22 cellular contexts compared by ENCODE assay signal in the genomic region with DNA sequence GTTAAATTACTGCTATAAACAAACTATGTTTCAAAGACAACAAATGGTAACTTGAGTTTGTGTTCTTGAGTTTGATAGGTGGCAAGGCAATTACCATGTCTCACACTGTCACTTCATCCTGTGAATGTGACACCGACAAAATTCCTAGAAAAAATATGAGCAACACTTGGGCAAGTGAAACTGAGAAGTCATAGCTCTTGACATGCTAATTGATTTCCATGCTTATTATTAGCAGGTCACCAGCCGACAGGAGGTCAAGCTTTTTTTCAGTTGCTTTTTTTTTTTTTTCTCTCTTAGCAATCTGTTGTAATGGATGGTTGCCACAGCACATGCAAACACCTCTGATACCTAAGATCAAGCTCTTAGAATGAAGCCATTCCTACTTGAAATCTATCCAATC.
A peak's percentile ranks its signal among the peaks of the same experiment; 100 is the strongest.
DNase-seq lines count a peak whose midpoint lies in the region; ATAC-seq and TF ChIP-seq lines count a peak whose summit lies in the region.
"Had no signal": no experiment of that assay in that cellular context is flagged by ENCODE, and none has a peak within 500 bp of the region (broad histone marks: within the 10 kb centered on the region; RNA-seq: fewer than 3 reads in every experiment).

No MANE protein-coding gene starts in this region.

- WGBS in ectodermal cell, 2 experiments, result 21 to 58% methylated on average over 2 of the region's 2 CpGs

- ATAC-seq in mucosa of descending colon, result no peak
- ATAC-seq: activated naive CD4-positive, alpha-beta T cell treated with anti-CD3 and anti-CD28 coated beads, Interleukin-2, amount 50 U/mL, for 72 hours; activated T-helper 17 cell treated with anti-CD3 and anti-CD28 coated beads, Interleukin-2, amount 50 U/mL, for 72 hours; gastrocnemius medialis; Panc1; stimulated activated memory B cell treated with anti-CD40 and anti-IgM and Interleukin-4, amounts not matched to agents 10 μg/mL and 1 μg/mL and 100 μg/mL, for 72 hours had no signal

- peak overlapping the region; percentile 27 for H3K27ac ChIP-seq in ectodermal cell (ENCODE audit: insufficient read depth, low read depth, low read length, poor library complexity, severe bottlenecking)
- H3K27ac ChIP-seq: BLaER1, gastrocnemius medialis, ovary, VCaP had no signal

- H3K4me1 ChIP-seq in ectodermal cell (ENCODE audit: control insufficient read depth, insufficient read depth, low read length) (no peaks in the 10 kb centered on the region), mucosa of descending colon (ENCODE audit: low read depth) (no peaks in the 10 kb centered on the region)
- H3K4me1 ChIP-seq: BLaER1, gastrocnemius medialis had no signal

- no peaks in the 10 kb centered on the region for H3K27me3 ChIP-seq in ectodermal cell (ENCODE audit: control insufficient read depth, insufficient read depth, low read length, poor library complexity, severe bottlenecking)
- H3K27me3 ChIP-seq: BLaER1, gastrocnemius medialis, ovary had no signal

- in situ Hi-C loops in Caki2 (cut with HindIII; ENCODE audit: low pct_unique_long_range_greater_than_20kb, low sequenced_read_pairs) (no loop called here), G401 (cut with HindIII; ENCODE audit: low sequenced_read_pairs) (no loop called here)

- H3K4me3 ChIP-seq in ectodermal cell (ENCODE audit: insufficient read depth, low read depth, low read length) (no peak overlapping the region), mucosa of descending colon (no peak overlapping the region)
- H3K4me3 ChIP-seq: BLaER1, gastrocnemius medialis, ovary had no signal

- TF ChIP-seq CTCF in mucosa of descending colon (IDR thresholded peaks at IDR 0.05), result no peak

- DNase-seq in Caki2 (ENCODE audit: low read depth) (peak; percentile 18), G401 (ENCODE audit: low spot score) (peak; percentile 89), NCI-H2107 treated with DMSO at 0.1 percent for 48 hours (lab: John Stamatoyannopoulos, UW; ENCODE audit: unreplicated experiment) (peak; percentile 47), mucosa of descending colon (no peak), NCI-H526 (lab: John Stamatoyannopoulos, UW) (no peak), SHP77 treated with DMSO at 0.1 percent for 48 hours (lab: John Stamatoyannopoulos, UW) (no peak)
- DNase-seq: activated CD4-positive, alpha-beta T cell treated with anti-CD3 and anti-CD28 coated beads for 4 hours; COR-L47; gastrocnemius medialis; mammary epithelial cell; MV-4-11; NCI-H1930; ovary; SHP77; trophoblast cell had no signal

- H3K9me3 ChIP-seq in ectodermal cell (ENCODE audit: control insufficient read depth, low read length) (no peaks in the 10 kb centered on the region), mucosa of descending colon (peaks cover 3% of the 10 kb centered on the region)
- H3K9me3 ChIP-seq: ovary had no signal

- intact Hi-C loops in mucosa of descending colon (cut with DNase I, micrococcal nuclease), result no loop called here

- H3K36me3 ChIP-seq in ectodermal cell (ENCODE audit: control insufficient read depth, insufficient read depth, low read length) (no peaks in the 10 kb centered on the region), mucosa of descending colon (ENCODE audit: low read depth) (no peaks in the 10 kb centered on the region)
- H3K36me3 ChIP-seq: BLaER1, gastrocnemius medialis, ovary had no signal

Comparison
In these comparisons a context has a peak if more than half of its experiments do, and no peak if none do; other contexts are left out.
1. DNase-seq: peak in Caki2 (single experiment), G401 (single experiment) and NCI-H2107 treated with DMSO at 0.1 percent for 48 hours (single experiment); none in mucosa of descending colon (0 of 3), NCI-H526 (0 of 2) and SHP77 treated with DMSO at 0.1 percent for 48 hours (single experiment).